In genomic region chr3:9422712-9423424, GRCh38 we compare ENCODE assay signal across 7 cellular contexts. TPM values are rescaled to one million over a fixed set of nuclear protein-coding genes. Genes with fewer than 3 reads are reported as not detected.
DNase-seq lines count a peak whose midpoint lies in the region; ATAC-seq, FAIRE-seq and TF ChIP-seq lines count a peak whose summit lies in the region.

No MANE protein-coding gene starts in this region.

- H2AFZ ChIP-seq in Loucy (ENCODE audit: low read length) (no peak overlapping the region), smooth muscle cell (ENCODE audit: low read depth) (no peak overlapping the region)

- H3K4me1 ChIP-seq in Loucy (ENCODE audit: insufficient read depth, low read length, poor library complexity, severe bottlenecking) (no peaks in the 10 kb centered on the region), kidney (ENCODE audit: control insufficient read depth in 1 of 2, insufficient read depth in 1 of 2, low read depth in 1 of 2, low read length in 2 of 2) (peaks cover 2 to 11% of the 10 kb centered on the region in 2 donors), smooth muscle cell (ENCODE audit: low read depth) (peaks cover 37% of the 10 kb centered on the region)

- H3K79me2 ChIP-seq in Loucy (ENCODE audit: insufficient read depth, low read length) (peaks cover 98% of the 10 kb centered on the region), smooth muscle cell (ENCODE audit: low read depth) (peaks cover 100% of the 10 kb centered on the region)

- intact Hi-C loops in kidney (cut with DNase I) = no loop called here

- peaks cover 85% of the 10 kb centered on the region for H4K20me1 ChIP-seq in Loucy (ENCODE audit: insufficient read depth, low read length, poor library complexity, severe bottlenecking)
- H4K20me1 ChIP-seq in smooth muscle cell (ENCODE audit: low read depth) = peaks cover 100% of the 10 kb centered on the region

- H3K36me3 ChIP-seq in Loucy (ENCODE audit: insufficient read depth, low read length) = peaks cover 50% of the 10 kb centered on the region
- H3K36me3 ChIP-seq in kidney (ENCODE audit: control insufficient read depth in 1 of 2, insufficient read depth in 2 of 2, low read length in 2 of 2) = peaks cover 2 to 14% of the 10 kb centered on the region in 2 donors
- peaks cover 5% of the 10 kb centered on the region for H3K36me3 ChIP-seq in smooth muscle cell (ENCODE audit: low read depth)

- peak overlapping the region; percentile 72 to 80 for H3K27ac ChIP-seq in kidney (ENCODE audit: low read depth in 2 of 2, low read length in 2 of 2)
- peak overlapping the region; percentile 92 for H3K27ac ChIP-seq in smooth muscle cell (ENCODE audit: low read depth)

- H3F3A ChIP-seq in Loucy (ENCODE audit: low read depth) = 0 out of 2 replicates have a peak, but pooled peaks cover 2% of the 10 kb centered on the region
- peaks cover 61% of the 10 kb centered on the region for H3F3A ChIP-seq in smooth muscle cell (ENCODE audit: low read depth)

- no peaks in the 10 kb centered on the region for H3K27me3 ChIP-seq in Loucy (ENCODE audit: insufficient read depth, low read length, poor library complexity, severe bottlenecking)
- no peaks in the 10 kb centered on the region for H3K27me3 ChIP-seq in smooth muscle cell (ENCODE audit: low read depth)

- FAIRE-seq in G401.6 (lab: Jason Lieb, UNC) (peak; percentile 28), kidney (lab: Jason Lieb, UNC) (peak; percentile 47)

- WGBS in smooth muscle cell (ENCODE audit: low lambda C conversion rate) = 17% methylated on average over 5 of the region's 5 CpGs

- TF ChIP-seq CTCF in Loucy (conservative IDR thresholded peaks at IDR 0.05; ENCODE audit: low read length) (peak; percentile 63), choroid plexus epithelial cell (conservative IDR thresholded peaks at IDR 0.05; ENCODE audit: low read depth, low read length) (peak; percentile 64), kidney (IDR thresholded peaks at IDR 0.05; ENCODE audit: borderline replicate concordance, extremely low read depth, insufficient read depth) (peak; percentile 27), smooth muscle cell (IDR thresholded peaks at IDR 0.05; ENCODE audit: borderline replicate concordance, insufficient read depth, poor library complexity, severe bottlenecking) (peak; percentile 47)

- DNase-seq in SHP77 (lab: John Stamatoyannopoulos, UW) (peak; percentile 92 to 93), choroid plexus epithelial cell (ENCODE audit: low read depth) (peak; percentile 99), kidney (no peak), smooth muscle cell (lab: John Stamatoyannopoulos, UW; ENCODE audit: unreplicated experiment) (no peak)

- no peak for ATAC-seq in GM18907 (IDR thresholded peaks at IDR 0.05; ENCODE audit: unreplicated experiment)

- no peaks in the 10 kb centered on the region for H3K9me3 ChIP-seq in Loucy (ENCODE audit: insufficient read depth, low read depth, low read length)
- H3K9me3 ChIP-seq in kidney (ENCODE audit: control insufficient read depth in 1 of 2, low read length in 2 of 2) = no peaks in the 10 kb centered on the region
- H3K9me3 ChIP-seq in smooth muscle cell (replicated peaks; ENCODE audit: low read depth) = no peaks in the 10 kb centered on the region

- H3K4me3 ChIP-seq in Loucy (ENCODE audit: low read length, poor library complexity, severe bottlenecking) (no peak overlapping the region), choroid plexus epithelial cell (ENCODE audit: low read depth, low read length) (peak overlapping the region; percentile 15), kidney (ENCODE audit: low read length in 2 of 2) (peak overlapping the region in 1 of 2 donors; percentile 19), smooth muscle cell (peak overlapping the region; percentile 23)

- H3K9ac ChIP-seq in Loucy (ENCODE audit: low read depth, low read length, poor library complexity, severe bottlenecking) = no peak overlapping the region
- H3K9ac ChIP-seq in kidney (ENCODE audit: low read length in 2 of 2) = peak overlapping the region; percentile 34 to 48
- peak overlapping the region; percentile 78 for H3K9ac ChIP-seq in smooth muscle cell (ENCODE audit: low read depth)

- H3K9me2 ChIP-seq in Loucy (replicated peaks; ENCODE audit: low read depth, low read length) = no peaks in the 10 kb centered on the region

- H3K4me2 ChIP-seq in Loucy (ENCODE audit: low read depth, low read length, poor library complexity, severe bottlenecking) (no peak overlapping the region), smooth muscle cell (peak overlapping the region; percentile 78)

RNA-seq across cellular contexts. Expression of gene SETD5, which starts 25.5 kb away (rescaled TPM):
- 112 TPM for total RNA-seq in kidney
- 12.1 TPM for polyA plus RNA-seq in kidney (ENCODE audit: insufficient read depth, low read depth, low replicate concordance)
- 107 and 122 TPM in 2 replicates for total RNA-seq in smooth muscle cell
- 133 and 134 TPM in 2 replicates for polyA plus RNA-seq in smooth muscle cell

Comparison
In these comparisons a context has a peak if more than half of its experiments do, and no peak if none do; other contexts are left out.
1. DNase-seq: peak in SHP77 (2 of 2) and choroid plexus epithelial cell (single experiment); none in kidney (single experiment) and smooth muscle cell (single experiment).
2. Peak in every context shown above with its lines, with median percentiles within 50 percentile points of each other: CTCF ChIP-seq.